ENCODE assay signal across 8 cellular contexts in genomic region chr11:96340555-96340885, GRCh38. TPM values are rescaled to one million over a fixed set of nuclear protein-coding genes. Genes with fewer than 3 reads are reported as not detected.
DNase-seq lines count a peak whose midpoint lies in the region; ATAC-seq and TF ChIP-seq lines count a peak whose summit lies in the region.

No MANE protein-coding gene starts in this region.

- peak overlapping the region; percentile 13 for H3K18ac ChIP-seq in IMR-90 (ENCODE audit: low read depth, low read length)

- H3K9me3 ChIP-seq in IMR-90 (ENCODE audit: control insufficient read depth, insufficient read depth, low read length) (no peaks in the 10 kb centered on the region), left lung (no peaks in the 10 kb centered on the region)

- H3K27ac ChIP-seq in IMR-90 (ENCODE audit: insufficient read depth, low read length): peak overlapping the region; percentile 94
- peak overlapping the region; percentile 85 to 88 for H3K27ac ChIP-seq in left lung

- peaks cover 21 to 67% of the 10 kb centered on the region in 2 experiments; a peak in 3 of 4 replicates for H3K79me1 ChIP-seq in IMR-90 (ENCODE audit: low read depth in 1 of 2, low read length in 2 of 2)

- peak overlapping the region; percentile 21 for H2AK9ac ChIP-seq in IMR-90 (replicated peaks; ENCODE audit: low read depth, low read length, poor library complexity)

- peak; percentile 56 for DNase-seq in IMR-90
- DNase-seq in astrocyte of the cerebellum (ENCODE audit: low read depth): no peak
- no peak for DNase-seq in left lung
- no peak for DNase-seq in stimulated activated naive CD8-positive, alpha-beta T cell treated with anti-CD3 and anti-CD28 coated beads, Interleukin-15, amount 100 ng/mL, for 72 hours
- DNase-seq in NCI-H2081 (lab: John Stamatoyannopoulos, UW): no peak
- no peak for DNase-seq in stimulated activated CD4-positive, alpha-beta T cell treated with anti-CD3 and anti-CD28 coated beads, Interleukin-1b, Interleukin-23, amount 100 ng/mL, for 48 hours

- peaks cover 10% of the 10 kb centered on the region for H3K9me1 ChIP-seq in IMR-90 (ENCODE audit: insufficient read depth, low read length)

- CTCF ChIA-PET in IMR-90 (lab: Yijun Ruan, JAX): interaction anchor here (0.6 to 5.1 kb wide), 5 partner anchors 31 to 285 kb away, joined by 3 to 34 read pairs (median 5); no protein-coding TSS in a partner anchor

- no peaks in the 10 kb centered on the region for H3K27me3 Mint-ChIP-seq in stimulated activated naive CD8-positive, alpha-beta T cell treated with anti-CD3 and anti-CD28 coated beads, Interleukin-15, amount 100 ng/mL, for 72 hours

- POLR2A ChIA-PET in IMR-90 (lab: Charles Lee; ENCODE audit: unreplicated experiment): interaction anchor here (0.7 kb wide), 1 partner anchor 81 kb away, joined by 3 read pairs; no protein-coding TSS in a partner anchor

- peaks cover 64% of the 10 kb centered on the region for H3K4me1 Mint-ChIP-seq in stimulated activated naive CD8-positive, alpha-beta T cell treated with anti-CD3 and anti-CD28 coated beads, Interleukin-15, amount 100 ng/mL, for 72 hours

- peak overlapping the region; percentile 95 for H3K9ac ChIP-seq in IMR-90 (ENCODE audit: low read depth, low read length)

- peak overlapping the region; percentile 93 for H3K4ac ChIP-seq in IMR-90 (ENCODE audit: low read depth, low read length)

- TF ChIP-seq RAD21 in IMR-90 (IDR thresholded peaks at IDR 0.05; ENCODE audit: low read length): peak; percentile 21; the same call in 1 of the 2 replicates

- peak overlapping the region; percentile 95 for H3K23ac ChIP-seq in IMR-90 (ENCODE audit: low read depth, low read length)

- H3K27me3 ChIP-seq in IMR-90 (ENCODE audit: control insufficient read depth, insufficient read depth, low read length): no peaks in the 10 kb centered on the region
- H3K27me3 ChIP-seq in left lung: no peaks in the 10 kb centered on the region

- peak overlapping the region; percentile 96 for H3K4me2 ChIP-seq in IMR-90 (ENCODE audit: low read depth, low read length)

- H2AFZ ChIP-seq in IMR-90 (replicated peaks; ENCODE audit: low read length, poor library complexity): peak overlapping the region; percentile 46

- in situ Hi-C loops in IMR-90 (cut with MboI; ENCODE audit: low sequenced_read_pairs) (loop anchor here (5.0 kb wide), 2 partner anchors 178 to 288 kb away; no protein-coding TSS in a partner anchor), astrocyte of the cerebellum (cut with HindIII; ENCODE audit: low sequenced_read_pairs) (no loop called here)

- peak overlapping the region; percentile 85; the same call in 1 of the 2 replicates for H3K56ac ChIP-seq in IMR-90 (ENCODE audit: extremely low read depth, insufficient read depth, low read length)

- peak overlapping the region; percentile 93 to 97 for H3K27ac Mint-ChIP-seq in stimulated activated naive CD8-positive, alpha-beta T cell treated with anti-CD3 and anti-CD28 coated beads, Interleukin-15, amount 100 ng/mL, for 72 hours

- TF ChIP-seq CTCF in IMR-90 (conservative IDR thresholded peaks at IDR 0.05; ENCODE audit: low read depth, low read length) (no peak), astrocyte of the cerebellum (IDR thresholded peaks at IDR 0.05; ENCODE audit: low read depth, low read length, missing control alignments) (peak; percentile 4), left lung (IDR thresholded peaks at IDR 0.05) (no peak)

- peak overlapping the region; percentile 88 for H4K91ac ChIP-seq in IMR-90 (ENCODE audit: insufficient read depth, low read depth, low read length)

- WGBS in IMR-90 (ENCODE audit: extremely low coverage in 2 of 2, insufficient read length in 1 of 2), 2 experiments: 25% methylated on average over 3 of the region's 4 CpGs; no CpG with 5 or more reads in 1 of the 2 experiments

- H3K36me3 ChIP-seq in IMR-90 (ENCODE audit: control insufficient read depth, insufficient read depth, low read length) (peaks cover 2% of the 10 kb centered on the region), left lung (no peaks in the 10 kb centered on the region)

- peak overlapping the region; percentile 75 for H2BK20ac ChIP-seq in IMR-90 (ENCODE audit: low read depth, low read length)

- H3K14ac ChIP-seq in IMR-90 (replicated peaks; ENCODE audit: low read depth, low read length): peak overlapping the region; percentile 94

- dilution Hi-C loops in IMR-90 (cut with HindIII; ENCODE audit: low sequenced_read_pairs, unreplicated experiment): no loop called here

- peak overlapping the region; percentile 82 for H2AK5ac ChIP-seq in IMR-90 (ENCODE audit: low read depth, low read length)

- H3K9me3 Mint-ChIP-seq in stimulated activated naive CD8-positive, alpha-beta T cell treated with anti-CD3 and anti-CD28 coated beads, Interleukin-15, amount 100 ng/mL, for 72 hours: no peaks in the 10 kb centered on the region

- peak overlapping the region; percentile 16 for H4K5ac ChIP-seq in IMR-90 (ENCODE audit: low read depth, low read length)

- H4K20me1 ChIP-seq in IMR-90 (ENCODE audit: insufficient read depth, low read length): peaks cover 2% of the 10 kb centered on the region; the same call in 1 of the 2 replicates

- H3K4me3 Mint-ChIP-seq in stimulated activated naive CD8-positive, alpha-beta T cell treated with anti-CD3 and anti-CD28 coated beads, Interleukin-15, amount 100 ng/mL, for 72 hours: peak overlapping the region; percentile 93 to 99

- ATAC-seq in IMR-90 (ENCODE audit: low read depth) (peak; percentile 12; the same call in 1 of the 2 replicates), left lung (no peak), HG03196 (IDR thresholded peaks at IDR 0.05; ENCODE audit: unreplicated experiment) (no peak), GM18867 (IDR thresholded peaks at IDR 0.05; ENCODE audit: unreplicated experiment) (no peak)
- ATAC-seq in stimulated activated naive CD8-positive, alpha-beta T cell treated with anti-CD3 and anti-CD28 coated beads, Interleukin-15, amount 100 ng/mL, for 72 hours: no peak

- no TSS peak for BruUV-seq in IMR-90 (replicated peaks; lab: Mats Ljungman, UMichigan)

- H2BK5ac ChIP-seq in IMR-90 (ENCODE audit: low read depth, low read length, poor library complexity, severe bottlenecking): peak overlapping the region; percentile 92

- H2BK15ac ChIP-seq in IMR-90 (ENCODE audit: low read depth, low read length): peak overlapping the region; percentile 72

- intact Hi-C loops in IMR-90 (cut with micrococcal nuclease) (loop anchor here (5.0 kb wide), 2 partner anchors 83 to 328 kb away; no protein-coding TSS in a partner anchor), left lung (cut with DNase I) (loop anchor here in 1 of 2 donors (10.0 kb wide), 1 partner anchor 286 kb away; no protein-coding TSS in a partner anchor)

- H3K4me1 ChIP-seq in IMR-90 (ENCODE audit: control insufficient read depth, insufficient read depth, low read length): peaks cover 16% of the 10 kb centered on the region
- peaks cover 41 to 70% of the 10 kb centered on the region in 2 donors for H3K4me1 ChIP-seq in left lung

- H3K4me3 ChIP-seq in IMR-90 (ENCODE audit: insufficient read depth, low read depth, low read length): peak overlapping the region; percentile 92
- H3K4me3 ChIP-seq in astrocyte of the cerebellum (ENCODE audit: low read depth, low read length): peak overlapping the region; percentile 81
- H3K4me3 ChIP-seq in left lung: peak overlapping the region; percentile 60 to 70

- no peak for TF ChIP-seq POLR2A in IMR-90 (IDR thresholded peaks at IDR 0.05; ENCODE audit: low read depth, low read length)

- H2BK120ac ChIP-seq in IMR-90 (ENCODE audit: low read depth, low read length): peak overlapping the region; percentile 89

- H4K8ac ChIP-seq in IMR-90 (ENCODE audit: low read depth in 2 of 2, low read length in 2 of 2): peak overlapping the region; percentile 17 to 87

TF ChIP-seq in IMR-90, 13 proteins besides CTCF, POLR2A, EP300 and RAD21:
- no peak for TF ChIP-seq NFE2L2 (IDR thresholded peaks at IDR 0.05; ENCODE audit: low read depth, low read length)

RNA-seq across cellular contexts. Expression of gene MAML2, which starts 2.5 kb away (rescaled TPM):
- total RNA-seq in IMR-90 (2012; rRNA removed) (18.1 and 19.5 TPM in 2 replicates), left lung (10 to 100 TPM; 18.7 to 24.7 TPM)
- 15.0 and 18.6 TPM in 2 replicates for polyA plus RNA-seq in IMR-90 (2012; rRNA removed)
- polyA plus RNA-seq in IMR-90 (2012; cell fraction: cytosol; rRNA removed): 3.8 and 11.0 TPM in 2 replicates
- polyA plus RNA-seq in IMR-90 (2012; cell fraction: nucleus; rRNA removed; ENCODE audit: low replicate concordance): 9.7 and 20.0 TPM in 2 replicates

RNA-seq across cellular contexts. Expression of gene CCDC82, which starts 49.2 kb away (rescaled TPM):
- total RNA-seq in IMR-90 (2012; rRNA removed): 4.1 and 11.7 TPM in 2 replicates
- polyA plus RNA-seq in IMR-90 (2012; rRNA removed): 6.9 and 9.4 TPM in 2 replicates
- polyA plus RNA-seq in IMR-90 (2012; cell fraction: cytosol; rRNA removed): 0.36 and 0.73 TPM in 2 replicates
- polyA plus RNA-seq in IMR-90 (2012; cell fraction: nucleus; rRNA removed; ENCODE audit: low replicate concordance): 1.8 and 15.4 TPM in 2 replicates
- total RNA-seq in left lung: 10 to 100 TPM; 18.1 to 27.7 TPM

RNA-seq across cellular contexts. Expression of gene JRKL, which starts 49.3 kb away (rescaled TPM):
- total RNA-seq in IMR-90 (2012; rRNA removed): 5.9 and 10.3 TPM in 2 replicates
- polyA plus RNA-seq in IMR-90 (2012; rRNA removed): 3.6 and 5.6 TPM in 2 replicates
- polyA plus RNA-seq in IMR-90 (2012; cell fraction: cytosol; rRNA removed): 0.48 and 0.61 TPM in 2 replicates
- polyA plus RNA-seq in IMR-90 (2012; cell fraction: nucleus; rRNA removed; ENCODE audit: low replicate concordance): 0.18 and 2.3 TPM in 2 replicates
- 10 to 100 TPM; 10.4 to 13.0 TPM for total RNA-seq in left lung
